Comparison of ENCODE assay signal across 8 cellular contexts in genomic region chr14:90827919-90828610, GRCh38. TPM values are rescaled to one million over a fixed set of nuclear protein-coding genes. Genes with fewer than 3 reads are reported as not detected.
DNase-seq lines count a peak whose midpoint lies in the region; ATAC-seq and TF ChIP-seq lines count a peak whose summit lies in the region.

No MANE protein-coding gene starts in this region.

- no peak for DNase-seq in AG09309 (ENCODE audit: low read depth)
- DNase-seq in NCI-H446 treated with DMSO at 0.1 percent for 48 hours (lab: John Stamatoyannopoulos, UW): peak; percentile 92
- peak; percentile 92 for DNase-seq in activated CD4-positive, alpha-beta T cell treated with anti-CD3 and anti-CD28 coated beads, Interleukin-2, amount 10 ng/mL, durations not matched to agents 7 days and 5 days
- DNase-seq in coronary artery (ENCODE audit: low spot score): peak; percentile 95
- DNase-seq in left colon: peak; percentile 92 to 94
- peak; percentile 79 to 88 (median 85) for DNase-seq in stimulated activated CD4-positive, alpha-beta T cell treated with anti-CD3 and anti-CD28 coated beads, Interleukin-1b, Interleukin-23, amount 100 ng/mL, for 24 hours (ENCODE audit: low read depth in 4 of 4, low spot score in 1 of 4)

- H3K4me3 Mint-ChIP-seq in activated CD4-positive, alpha-beta T cell treated with anti-CD3 and anti-CD28 coated beads, Interleukin-2, amount 10 ng/mL, durations not matched to agents 7 days and 5 days: peak overlapping the region; percentile 72

- no peak for TF ChIP-seq CTCF in AG09309 (IDR thresholded peaks at IDR 0.05; ENCODE audit: control insufficient read depth, insufficient read depth, low read depth, low read length, missing control alignments)
- TF ChIP-seq CTCF in coronary artery (IDR thresholded peaks at IDR 0.05): no peak

- intact Hi-C loops in left colon (cut with DNase I, micrococcal nuclease): no loop called here

- H3K27ac ChIP-seq in coronary artery: peak overlapping the region; percentile 60 to 77

- peak overlapping the region; percentile 32 for H3K4me3 ChIP-seq in AG09309 (ENCODE audit: control insufficient read depth, low read depth, low read length)
- H3K4me3 ChIP-seq in coronary artery: peak overlapping the region; percentile 67

- ATAC-seq in GM19043 (IDR thresholded peaks at IDR 0.05; ENCODE audit: low read depth, unreplicated experiment) (peak; percentile 96), HG03354 (IDR thresholded peaks at IDR 0.05; ENCODE audit: poor library complexity, severe bottlenecking, unreplicated experiment) (peak; percentile 99), left colon (peak; percentile 100)

- CTCF ChIA-PET in activated CD4-positive, alpha-beta T cell treated with anti-CD3 and anti-CD28 coated beads, Interleukin-2, amount 10 ng/mL, durations not matched to agents 7 days and 5 days (lab: Charles Lee): interaction anchor here (0.7 to 1.0 kb wide), 2 partner anchors 8 to 339 kb away, joined by 4 to 5 read pairs; no protein-coding TSS in a partner anchor

- peak overlapping the region; percentile 92 for H3K27ac Mint-ChIP-seq in activated CD4-positive, alpha-beta T cell treated with anti-CD3 and anti-CD28 coated beads, Interleukin-2, amount 10 ng/mL, durations not matched to agents 7 days and 5 days

- peaks cover 14% of the 10 kb centered on the region for H3K36me3 Mint-ChIP-seq in activated CD4-positive, alpha-beta T cell treated with anti-CD3 and anti-CD28 coated beads, Interleukin-2, amount 10 ng/mL, durations not matched to agents 7 days and 5 days (ENCODE audit: low read depth)

- H3K27me3 Mint-ChIP-seq in activated CD4-positive, alpha-beta T cell treated with anti-CD3 and anti-CD28 coated beads, Interleukin-2, amount 10 ng/mL, durations not matched to agents 7 days and 5 days: peaks cover 2% of the 10 kb centered on the region

- peaks cover 25% of the 10 kb centered on the region for H3K4me1 Mint-ChIP-seq in activated CD4-positive, alpha-beta T cell treated with anti-CD3 and anti-CD28 coated beads, Interleukin-2, amount 10 ng/mL, durations not matched to agents 7 days and 5 days

- H3K9me3 Mint-ChIP-seq in activated CD4-positive, alpha-beta T cell treated with anti-CD3 and anti-CD28 coated beads, Interleukin-2, amount 10 ng/mL, durations not matched to agents 7 days and 5 days: peaks cover 26% of the 10 kb centered on the region

- POLR2A ChIA-PET in activated CD4-positive, alpha-beta T cell treated with anti-CD3 and anti-CD28 coated beads, Interleukin-2, amount 10 ng/mL, durations not matched to agents 7 days and 5 days (lab: Charles Lee): interaction anchor here (0.6 kb wide), 1 partner anchor 70 kb away, joined by 3 read pairs; no protein-coding TSS in a partner anchor

RNA-seq across cellular contexts. Expression of gene TTC7B, which starts 11.8 kb away (rescaled TPM):
- 1 to 10 TPM; 2.7 to 2.9 TPM for total RNA-seq in activated CD4-positive, alpha-beta T cell treated with anti-CD3 and anti-CD28 coated beads, Interleukin-2, amount 10 ng/mL, durations not matched to agents 7 days and 5 days
- 10 to 100 TPM in 1 of 2 donors, 1 to 10 TPM in 1; 4.3 to 13.4 TPM for total RNA-seq in left colon
